8 cellular contexts compared by ENCODE assay signal in the genomic region with DNA sequence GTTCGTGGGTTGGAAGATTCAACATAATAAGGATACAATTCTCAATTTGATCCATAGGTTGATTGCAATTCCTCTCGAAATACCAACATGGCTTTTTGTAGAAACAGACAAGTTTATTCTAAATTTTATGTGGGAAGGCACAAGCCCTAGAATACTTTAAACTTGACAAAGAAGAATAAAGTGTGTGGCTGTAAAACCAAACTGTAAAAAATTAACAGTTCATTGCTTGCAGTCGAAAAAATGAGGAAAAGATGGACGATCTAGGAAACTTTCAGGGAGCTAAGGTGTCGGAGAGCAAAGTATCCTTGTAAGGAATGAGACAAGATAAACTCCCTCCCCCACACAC. TPM values are rescaled to one million over a fixed set of nuclear protein-coding genes. Genes with fewer than 3 reads are reported as not detected.
A peak's percentile ranks its signal among the peaks of the same experiment; 100 is the strongest.
DNase-seq lines count a peak whose midpoint lies in the region; ATAC-seq and TF ChIP-seq lines count a peak whose summit lies in the region.
"Had no signal": no experiment of that assay in that cellular context is flagged by ENCODE, and none has a peak within 500 bp of the region (broad histone marks: within the 10 kb centered on the region; RNA-seq: fewer than 3 reads in every experiment).

No MANE protein-coding gene starts in this region.

- TF ChIP-seq CTCF in GM12864 (IDR thresholded peaks at IDR 0.05; ENCODE audit: low read depth, low read length, missing control alignments) (no peak), MM.1S (IDR thresholded peaks at IDR 0.05; ENCODE audit: low read length) (no peak), neural progenitor cell (IDR thresholded peaks at IDR 0.05) (no peak)

- H4K20me1 ChIP-seq in MM.1S (ENCODE audit: insufficient read depth, low read length) (no peaks in the 10 kb centered on the region), neural progenitor cell (ENCODE audit: low read depth) (peaks cover 14% of the 10 kb centered on the region)

- H3K4me1 ChIP-seq in MM.1S (ENCODE audit: low read length) (peaks cover 18% of the 10 kb centered on the region), endocrine pancreas (ENCODE audit: control insufficient read depth, insufficient read depth, low read length) (no peaks in the 10 kb centered on the region), neural progenitor cell (no peaks in the 10 kb centered on the region)

- H3K4me1 Mint-ChIP-seq in neural progenitor cell = peaks cover 35% of the 10 kb centered on the region

- H3K27ac ChIP-seq in MM.1S (ENCODE audit: low read length) (peak overlapping the region; percentile 20; the same call in 1 of the 2 replicates), neural progenitor cell (no peak overlapping the region)
- H3K27ac ChIP-seq: lower lobe of right lung had no signal

- H2AFZ ChIP-seq in MM.1S (ENCODE audit: low read length) (peak overlapping the region; percentile 92), neural progenitor cell (replicated peaks) (peak overlapping the region; percentile 53)

- H3K9me2 ChIP-seq in MM.1S (replicated peaks; ENCODE audit: insufficient read depth, low read length) = no peaks in the 10 kb centered on the region

- H3K9me3 ChIP-seq in MM.1S (replicated peaks; ENCODE audit: insufficient read depth, low read length) (no peaks in the 10 kb centered on the region), endocrine pancreas (ENCODE audit: control insufficient read depth, low read length) (no peaks in the 10 kb centered on the region), neural progenitor cell (ENCODE audit: low read depth) (no peaks in the 10 kb centered on the region), MG63 (no peaks in the 10 kb centered on the region)
- H3K9me3 ChIP-seq: lower lobe of right lung had no signal

- H3K4me3 ChIP-seq in GM12864 (ENCODE audit: low read depth, low read length) (peak overlapping the region; percentile 47; the same call in 1 of the 2 replicates), MM.1S (ENCODE audit: low read length) (peak overlapping the region; percentile 81), endocrine pancreas (ENCODE audit: control insufficient read depth, insufficient read depth, low read length) (peak overlapping the region; percentile 77), neural progenitor cell (peak overlapping the region; percentile 50), MG63 (no peak overlapping the region)

- H3K9ac ChIP-seq in MM.1S (ENCODE audit: low read length) = peak overlapping the region; percentile 72; the same call in 1 of the 2 replicates
- H3K9ac ChIP-seq in endocrine pancreas (ENCODE audit: control insufficient read depth, insufficient read depth, low read length) = no peak overlapping the region
- H3K9ac ChIP-seq in neural progenitor cell = no peak overlapping the region

- no peak for ATAC-seq in GM18907 (IDR thresholded peaks at IDR 0.05; ENCODE audit: unreplicated experiment)

- peaks cover 59% of the 10 kb centered on the region for H3K27me3 Mint-ChIP-seq in neural progenitor cell (ENCODE audit: insufficient read depth, low read depth)

- H3K27me3 ChIP-seq in MM.1S (replicated peaks; ENCODE audit: insufficient read depth, low read length) (0 out of 2 replicates have a peak, but pooled peaks cover 6% of the 10 kb centered on the region), endocrine pancreas (ENCODE audit: control insufficient read depth, insufficient read depth, low read length) (peaks cover 5% of the 10 kb centered on the region), neural progenitor cell (peaks cover 89% of the 10 kb centered on the region), MG63 (peaks cover 29% of the 10 kb centered on the region)

- H3K36me3 ChIP-seq in MM.1S (replicated peaks; ENCODE audit: insufficient read depth, low read length) = no peaks in the 10 kb centered on the region
- H3K36me3 ChIP-seq in endocrine pancreas (ENCODE audit: control insufficient read depth, insufficient read depth, low read length) = no peaks in the 10 kb centered on the region
- no peaks in the 10 kb centered on the region for H3K36me3 ChIP-seq in neural progenitor cell
- H3K36me3 ChIP-seq in MG63 = no peaks in the 10 kb centered on the region
- H3K36me3 ChIP-seq: lower lobe of right lung had no signal

- H3K36me3 Mint-ChIP-seq in neural progenitor cell = peaks cover 4% of the 10 kb centered on the region

- H3K79me2 ChIP-seq in MM.1S (ENCODE audit: low read length) (peaks cover 7% of the 10 kb centered on the region), neural progenitor cell (ENCODE audit: low read depth) (no peaks in the 10 kb centered on the region)

- DNase-seq in GM12864 (ENCODE audit: low read depth) (no peak), MM.1S (no peak), neural progenitor cell (ENCODE audit: low spot score) (no peak), MG63 (no peak), GDM1 (lab: John Stamatoyannopoulos, UW) (no peak)
- DNase-seq: lower lobe of right lung had no signal

- H3K9me3 Mint-ChIP-seq in neural progenitor cell = peaks cover 3% of the 10 kb centered on the region

- H3K27ac Mint-ChIP-seq in neural progenitor cell = no peak overlapping the region

- H3K4me2 ChIP-seq in MM.1S (ENCODE audit: low read depth, low read length) (peak overlapping the region; percentile 88), neural progenitor cell (peak overlapping the region; percentile 74)

- peak overlapping the region; percentile 86 for H3K4me3 Mint-ChIP-seq in neural progenitor cell

- H3F3A ChIP-seq in MM.1S (ENCODE audit: insufficient read depth, low read length) (peaks cover 6% of the 10 kb centered on the region), neural progenitor cell (ENCODE audit: low read depth) (peaks cover 16% of the 10 kb centered on the region)

RNA-seq across cellular contexts. Expression of gene GLB1L3, which starts 1.0 kb away (rescaled TPM):
- 0.09 TPM in 1 of 2 replicates, not detected in the other for total RNA-seq in neural progenitor cell (ENCODE audit: low replicate concordance)
- total RNA-seq in MG63 (2014; rRNA removed; shearing (Covaris generic); ENCODE audit: low replicate concordance) = not detected in 2 replicates

RNA-seq across cellular contexts. Expression of gene ACAD8, which starts 21.8 kb away (rescaled TPM):
- 34.5 and 48.4 TPM in 2 replicates for total RNA-seq in neural progenitor cell (ENCODE audit: low replicate concordance)
- total RNA-seq in MG63 (2014; rRNA removed; shearing (Covaris generic); ENCODE audit: low replicate concordance) = 12.3 and 14.9 TPM in 2 replicates

RNA-seq across cellular contexts. Expression of gene THYN1, which starts 22.0 kb away (rescaled TPM):
- 76.0 and 109 TPM in 2 replicates for total RNA-seq in neural progenitor cell (ENCODE audit: low replicate concordance)
- total RNA-seq in MG63 (2014; rRNA removed; shearing (Covaris generic); ENCODE audit: low replicate concordance) = 32.7 and 43.3 TPM in 2 replicates

RNA-seq across cellular contexts. Expression of gene VPS26B, which starts 50.7 kb away (rescaled TPM):
- total RNA-seq in neural progenitor cell (ENCODE audit: low replicate concordance) = 17.6 and 19.5 TPM in 2 replicates
- 33.0 and 37.6 TPM in 2 replicates for total RNA-seq in MG63 (2014; rRNA removed; shearing (Covaris generic); ENCODE audit: low replicate concordance)

RNA-seq across cellular contexts. Expression of gene NCAPD3, which starts 51.4 kb away (rescaled TPM):
- total RNA-seq in neural progenitor cell (ENCODE audit: low replicate concordance) = 41.0 and 45.0 TPM in 2 replicates
- total RNA-seq in MG63 (2014; rRNA removed; shearing (Covaris generic); ENCODE audit: low replicate concordance) = 34.4 and 43.9 TPM in 2 replicates
